13 cellular contexts compared by ENCODE assay signal in genomic region chr5:108687599-108688220, GRCh38. TPM values are rescaled to one million over a fixed set of nuclear protein-coding genes. Genes with fewer than 3 reads are reported as not detected.
DNase-seq lines count a peak whose midpoint lies in the region; ATAC-seq and TF ChIP-seq lines count a peak whose summit lies in the region.
"Had no signal": no experiment of that assay in that cellular context is flagged by ENCODE, and none has a peak within 500 bp of the region (broad histone marks: within the 10 kb centered on the region; RNA-seq: fewer than 3 reads in every experiment).

No MANE protein-coding gene starts in this region.

- peaks cover 33% of the 10 kb centered on the region for H3K4me1 ChIP-seq in HUES64 (ENCODE audit: insufficient read depth, low read length)

- H3K36me3 ChIP-seq in HUES64 (ENCODE audit: insufficient read depth, low read length) = no peaks in the 10 kb centered on the region
- H3K36me3 ChIP-seq: cardiac muscle cell had no signal

- H3K27ac ChIP-seq in HUES64 (ENCODE audit: low read depth, low read length) = peak overlapping the region; percentile 70; the same call in 1 of the 2 replicates
- H3K27ac ChIP-seq: cardiac muscle cell had no signal

- no peak overlapping the region for H3K4me3 Mint-ChIP-seq in effector memory CD8-positive, alpha-beta T cell
- H3K4me3 Mint-ChIP-seq in stimulated activated memory B cell treated with anti-CD40 and anti-IgM and Interleukin-4, amounts not matched to agents 10 μg/mL and 1 μg/mL and 100 μg/mL, for 72 hours = no peak overlapping the region
- H3K4me3 Mint-ChIP-seq in endothelial cell (ENCODE audit: unreplicated experiment) = no peak overlapping the region

- H3K27me3 ChIP-seq in HUES64 (ENCODE audit: insufficient read depth, low read length) = no peaks in the 10 kb centered on the region
- H3K27me3 ChIP-seq: cardiac muscle cell had no signal

- no peak overlapping the region for H3K4me3 ChIP-seq in HUES64 (ENCODE audit: low read length)
- H3K4me3 ChIP-seq: cardiac muscle cell had no signal

- H3K9ac ChIP-seq in HUES64 (ENCODE audit: low read depth, low read length) = no peak overlapping the region

- no peak for TF ChIP-seq CTCF in endothelial cell (IDR thresholded peaks at IDR 0.05; ENCODE audit: unreplicated experiment)

- H3K9me3 Mint-ChIP-seq in effector memory CD8-positive, alpha-beta T cell = no peaks in the 10 kb centered on the region
- no peaks in the 10 kb centered on the region for H3K9me3 Mint-ChIP-seq in stimulated activated memory B cell treated with anti-CD40 and anti-IgM and Interleukin-4, amounts not matched to agents 10 μg/mL and 1 μg/mL and 100 μg/mL, for 72 hours
- no peaks in the 10 kb centered on the region for H3K9me3 Mint-ChIP-seq in endothelial cell (ENCODE audit: unreplicated experiment)

- H3K36me3 Mint-ChIP-seq in effector memory CD8-positive, alpha-beta T cell (ENCODE audit: insufficient read depth) = no peaks in the 10 kb centered on the region
- no peaks in the 10 kb centered on the region for H3K36me3 Mint-ChIP-seq in stimulated activated memory B cell treated with anti-CD40 and anti-IgM and Interleukin-4, amounts not matched to agents 10 μg/mL and 1 μg/mL and 100 μg/mL, for 72 hours
- H3K36me3 Mint-ChIP-seq in endothelial cell (ENCODE audit: low read depth, unreplicated experiment) = no peaks in the 10 kb centered on the region

- 83% methylated on average over 1 of the region's 2 CpGs for WGBS in HUES64

- ATAC-seq in GM19043 (IDR thresholded peaks at IDR 0.05; ENCODE audit: low read depth, unreplicated experiment) = peak; percentile 60
- ATAC-seq in effector memory CD8-positive, alpha-beta T cell (replicated peaks) = peak; percentile 32
- no peak for ATAC-seq in stimulated activated memory B cell treated with anti-CD40 and anti-IgM and Interleukin-4, amounts not matched to agents 10 μg/mL and 1 μg/mL and 100 μg/mL, for 72 hours

- DNase-seq in effector memory CD8-positive, alpha-beta T cell = no peak
- DNase-seq in endothelial cell (ENCODE audit: low spot score) (no peak), NCI-H2171 (lab: John Stamatoyannopoulos, UW) (no peak), SW 1271 (lab: John Stamatoyannopoulos, UW) (no peak)
- DNase-seq: activated T-cell treated with anti-CD3 and anti-CD28 coated beads, Interleukin-2, amount 50 U/mL, for 1 hour; Karpas-422; left colon; NCI-H446; stimulated activated CD4-positive, alpha-beta T cell treated with anti-CD3 and anti-CD28 coated beads, Interleukin-15, amount 100 ng/mL, for 24 hours had no signal

- peaks cover 0 to 14% of the 10 kb centered on the region in 2 donors for H3K27me3 Mint-ChIP-seq in effector memory CD8-positive, alpha-beta T cell
- peaks cover 6% of the 10 kb centered on the region for H3K27me3 Mint-ChIP-seq in stimulated activated memory B cell treated with anti-CD40 and anti-IgM and Interleukin-4, amounts not matched to agents 10 μg/mL and 1 μg/mL and 100 μg/mL, for 72 hours
- H3K27me3 Mint-ChIP-seq in endothelial cell (ENCODE audit: unreplicated experiment) = peaks cover 1% of the 10 kb centered on the region

- H3K9me3 ChIP-seq in HUES64 (ENCODE audit: insufficient read depth, low read depth, low read length) = 0 out of 2 replicates have a peak, but pooled peaks cover 4% of the 10 kb centered on the region

- no peak overlapping the region for H3K27ac Mint-ChIP-seq in effector memory CD8-positive, alpha-beta T cell
- H3K27ac Mint-ChIP-seq in stimulated activated memory B cell treated with anti-CD40 and anti-IgM and Interleukin-4, amounts not matched to agents 10 μg/mL and 1 μg/mL and 100 μg/mL, for 72 hours = peak overlapping the region; percentile 42
- H3K27ac Mint-ChIP-seq in endothelial cell (ENCODE audit: unreplicated experiment) = no peak overlapping the region

- no peaks in the 10 kb centered on the region for H3K4me1 Mint-ChIP-seq in effector memory CD8-positive, alpha-beta T cell (ENCODE audit: low read depth in 2 of 2)
- peaks cover 6% of the 10 kb centered on the region for H3K4me1 Mint-ChIP-seq in stimulated activated memory B cell treated with anti-CD40 and anti-IgM and Interleukin-4, amounts not matched to agents 10 μg/mL and 1 μg/mL and 100 μg/mL, for 72 hours
- peaks cover 5% of the 10 kb centered on the region for H3K4me1 Mint-ChIP-seq in endothelial cell (ENCODE audit: unreplicated experiment)

RNA-seq across cellular contexts. Expression of gene FER, which starts 60.0 kb away (rescaled TPM):
- 6.2 TPM for polyA plus RNA-seq in HUES64 (2013, experiment 1 of 2)
- 5.3 TPM for polyA plus RNA-seq in HUES64 (2013, experiment 2 of 2)
- 30.7 TPM for total RNA-seq in endothelial cell (ENCODE audit: unreplicated experiment)
